Comparison of ENCODE assay signal across 14 cellular contexts in genomic region chr22:39077912-39078311, GRCh38. TPM values are rescaled to one million over a fixed set of nuclear protein-coding genes. Genes with fewer than 3 reads are reported as not detected.
DNase-seq lines count a peak whose midpoint lies in the region; ATAC-seq and TF ChIP-seq lines count a peak whose summit lies in the region.
"Not testable (repeated sequence)": the region's sequence is repeated elsewhere in the genome, so short reads cannot be mapped to it uniquely, and the experiment has no call there.
"Had no signal": no experiment of that assay in that cellular context is flagged by ENCODE, and none has a peak within 500 bp of the region (broad histone marks: within the 10 kb centered on the region; RNA-seq: fewer than 3 reads in every experiment).

No MANE protein-coding gene starts in this region.

- not testable (repeated sequence) for H3K9me3 Mint-ChIP-seq in activated T-cell treated with anti-CD3 and anti-CD28 coated beads, Interleukin-2, amount 50 U/mL, for 4 hours; naive B cell; stimulated activated memory B cell treated with anti-CD40 and anti-IgM and Interleukin-4, amounts not matched to agents 10 μg/mL and 1 μg/mL and 100 μg/mL, for 72 hours

- in situ Hi-C loops in mammary epithelial cell (cut with MboI; ENCODE audit: low sequenced_read_pairs in 2 of 2), result not testable (repeated sequence)

- not testable (repeated sequence) for H2AFZ ChIP-seq in OCI-LY7 (ENCODE audit: low read length); mammary epithelial cell (ENCODE audit: low read depth, low read length)

- not testable (repeated sequence) for H3K27me3 Mint-ChIP-seq in activated T-cell treated with anti-CD3 and anti-CD28 coated beads, Interleukin-2, amount 50 U/mL, for 4 hours (ENCODE audit: low read depth); naive B cell; stimulated activated memory B cell treated with anti-CD40 and anti-IgM and Interleukin-4, amounts not matched to agents 10 μg/mL and 1 μg/mL and 100 μg/mL, for 72 hours

- H3K36me3 ChIP-seq in OCI-LY7 (ENCODE audit: insufficient read depth, low read length), result peaks cover 10% of the 10 kb centered on the region; the same call in 1 of the 2 replicates
- not testable (repeated sequence) for H3K36me3 ChIP-seq in mammary epithelial cell (ENCODE audit: insufficient read depth, low read length)

- peak overlapping the region; percentile 93 to 98 (median 96) for H3K27ac Mint-ChIP-seq in naive B cell
- peak overlapping the region; percentile 98 for H3K27ac Mint-ChIP-seq in stimulated activated memory B cell treated with anti-CD40 and anti-IgM and Interleukin-4, amounts not matched to agents 10 μg/mL and 1 μg/mL and 100 μg/mL, for 72 hours

- not testable (repeated sequence) for H3K27me3 ChIP-seq in mammary epithelial cell (ENCODE audit: insufficient read depth, low read length)

- peak overlapping the region; percentile 91 for H3K4me3 Mint-ChIP-seq in activated T-cell treated with anti-CD3 and anti-CD28 coated beads, Interleukin-2, amount 50 U/mL, for 4 hours
- H3K4me3 Mint-ChIP-seq in naive B cell, result peak overlapping the region; percentile 87 to 96 (median 93)
- H3K4me3 Mint-ChIP-seq in stimulated activated memory B cell treated with anti-CD40 and anti-IgM and Interleukin-4, amounts not matched to agents 10 μg/mL and 1 μg/mL and 100 μg/mL, for 72 hours, result peak overlapping the region; percentile 87

- POLR2A ChIA-PET in OCI-LY7 (lab: Charles Lee), result not testable (repeated sequence)

- 88% methylated on average over 6 of the region's 12 CpGs for WGBS in mammary epithelial cell (ENCODE audit: low coverage, missing lambda C conversion rate)

- ATAC-seq in activated T-cell treated with anti-CD3 and anti-CD28 coated beads, Interleukin-2, amount 50 U/mL, for 4 hours; Right ventricle myocardium superior (ENCODE audit: poor library complexity); naive B cell (ENCODE audit: low read depth in 2 of 2); stimulated activated memory B cell treated with anti-CD40 and anti-IgM and Interleukin-4, amounts not matched to agents 10 μg/mL and 1 μg/mL and 100 μg/mL, for 72 hours: not testable (repeated sequence)

- H3K4me2 ChIP-seq in OCI-LY7 (ENCODE audit: low read length) (peak overlapping the region; percentile 98), mammary epithelial cell (ENCODE audit: insufficient read depth, low read depth, low read length) (peak overlapping the region; percentile 78)

- H3K4me3 ChIP-seq in GM08714 (ENCODE audit: low read length) (peak overlapping the region; percentile 83), OCI-LY7 (ENCODE audit: low read depth, low read length, poor library complexity, severe bottlenecking) (peak overlapping the region; percentile 77), mammary epithelial cell (replicated peaks in 1 of 3; ENCODE audit: insufficient read depth in 1 of 3, low read depth in 2 of 3, low read length in 3 of 3) (peak overlapping the region in 2 of 3 experiments; percentile 70 to 85)

- TF ChIP-seq CTCF in OCI-LY7 (conservative IDR thresholded peaks at IDR 0.05; ENCODE audit: low read length); mammary epithelial cell (conservative IDR thresholded peaks at IDR 0.05 in 1 of 2, IDR thresholded peaks at IDR 0.05 in 1 of 2; ENCODE audit: extremely low read depth in 1 of 2, insufficient read depth in 1 of 2, low read depth in 1 of 2, low read length in 2 of 2): not testable (repeated sequence)

- H3K4me1 ChIP-seq in OCI-LY7 (ENCODE audit: insufficient read depth, low read length, poor library complexity, severe bottlenecking), result peaks cover 79% of the 10 kb centered on the region
- H3K4me1 ChIP-seq in mammary epithelial cell (ENCODE audit: insufficient read depth, low read length), result peaks cover 10% of the 10 kb centered on the region

- peak overlapping the region; percentile 48 for H3K9ac ChIP-seq in mammary epithelial cell (ENCODE audit: insufficient read depth, low read length)

- not testable (repeated sequence) for BruUV-seq in OCI-LY7 (replicated peaks; lab: Mats Ljungman, UMichigan); mammary epithelial cell (replicated peaks; lab: Mats Ljungman, UMichigan)

- H3K36me3 Mint-ChIP-seq in activated T-cell treated with anti-CD3 and anti-CD28 coated beads, Interleukin-2, amount 50 U/mL, for 4 hours (ENCODE audit: insufficient read depth), result not testable (repeated sequence)
- peaks cover 11 to 12% of the 10 kb centered on the region in 2 donors for H3K36me3 Mint-ChIP-seq in naive B cell
- H3K36me3 Mint-ChIP-seq in stimulated activated memory B cell treated with anti-CD40 and anti-IgM and Interleukin-4, amounts not matched to agents 10 μg/mL and 1 μg/mL and 100 μg/mL, for 72 hours, result peaks cover 35% of the 10 kb centered on the region

- DNase-seq in OCI-LY7 (ENCODE audit: low spot score); activated T-cell treated with anti-CD3 and anti-CD28 coated beads, Interleukin-2, amount 50 U/mL, for 4 hours; mammary epithelial cell; naive B cell: not testable (repeated sequence)
- DNase-seq in Right ventricle myocardium superior, result peak; percentile 40

- dilution Hi-C loops in mammary epithelial cell (cut with HindIII; ENCODE audit: low sequenced_read_pairs), result not testable (repeated sequence)

- CTCF ChIA-PET in OCI-LY7 (lab: Charles Lee; ENCODE audit: unreplicated experiment); mammary epithelial cell (lab: Charles Lee; ENCODE audit: low non-redundant PET): not testable (repeated sequence)

- H3K27ac ChIP-seq in OCI-LY7 (ENCODE audit: low read depth, low read length, poor library complexity, severe bottlenecking) (peak overlapping the region; percentile 58), mammary epithelial cell (ENCODE audit: insufficient read depth, low read depth, low read length) (peak overlapping the region; percentile 15)

- H3K79me2 ChIP-seq in OCI-LY7 (ENCODE audit: insufficient read depth, low read depth, low read length) (peaks cover 13% of the 10 kb centered on the region; the same call in 1 of the 2 replicates), mammary epithelial cell (ENCODE audit: insufficient read depth, low read length) (peaks cover 15% of the 10 kb centered on the region)

- H4K20me1 ChIP-seq in OCI-LY7 (ENCODE audit: insufficient read depth, low read length); mammary epithelial cell (ENCODE audit: insufficient read depth, low read length): not testable (repeated sequence)

- not testable (repeated sequence) for H3K9me3 ChIP-seq in OCI-LY7 (ENCODE audit: low read length); mammary epithelial cell (replicated peaks; ENCODE audit: insufficient read depth, low read length)

- intact Hi-C loops in OCI-LY7 (cut with micrococcal nuclease; ENCODE audit: unreplicated experiment); mammary epithelial cell (cut with micrococcal nuclease); Right ventricle myocardium superior (cut with DNase I): not testable (repeated sequence)

- peaks cover 54% of the 10 kb centered on the region for H3K4me1 Mint-ChIP-seq in activated T-cell treated with anti-CD3 and anti-CD28 coated beads, Interleukin-2, amount 50 U/mL, for 4 hours (ENCODE audit: low read depth)
- H3K4me1 Mint-ChIP-seq in naive B cell, result peaks cover 52 to 83% (median 73%) of the 10 kb centered on the region in 3 donors
- peaks cover 84% of the 10 kb centered on the region for H3K4me1 Mint-ChIP-seq in stimulated activated memory B cell treated with anti-CD40 and anti-IgM and Interleukin-4, amounts not matched to agents 10 μg/mL and 1 μg/mL and 100 μg/mL, for 72 hours

- not testable (repeated sequence) for H3K9me2 ChIP-seq in OCI-LY7 (ENCODE audit: insufficient read depth, low read length)

RNA-seq across cellular contexts. Expression of gene APOBEC3G, which starts 0.8 kb away (rescaled TPM):
- 49.8 and 60.2 TPM in 2 replicates for total RNA-seq in OCI-LY7 (2014; rRNA removed; shearing (Covaris generic))
- 34.4 and 36.7 TPM in 2 replicates for total RNA-seq in OCI-LY7 (2022)
- total RNA-seq in activated T-cell treated with anti-CD3 and anti-CD28 coated beads, Interleukin-2, amount 50 U/mL, for 4 hours, result 10 to 100 TPM; 23.4 to 51.5 (median 39.1) TPM
- 10 to 100 TPM; 14.3 to 26.2 TPM for total RNA-seq in mammary epithelial cell
- polyA plus RNA-seq in mammary epithelial cell, result 50.7 TPM
- 197 TPM for polyA minus RNA-seq in mammary epithelial cell
- 2.7 TPM for total RNA-seq in Right ventricle myocardium superior
- 100 to 1,000 TPM in 4 of 6 donors, 10 to 100 TPM in 2; 87.2 to 136 (median 120) TPM for polyA plus RNA-seq in naive B cell (ENCODE audit: low read depth in 6 of 6)

RNA-seq across cellular contexts. Expression of gene APOBEC3H, which starts 19.1 kb away (rescaled TPM):
- 0.15 and 1.2 TPM in 2 replicates for total RNA-seq in OCI-LY7 (2014; rRNA removed; shearing (Covaris generic))
- 0.99 and 1.5 TPM in 2 replicates for total RNA-seq in OCI-LY7 (2022)
- total RNA-seq in activated T-cell treated with anti-CD3 and anti-CD28 coated beads, Interleukin-2, amount 50 U/mL, for 4 hours, result under 1 TPM in 2 of 3 donors, not detected in 1; 0.79 to 0.82 TPM
- total RNA-seq in mammary epithelial cell, result under 1 TPM in 1 of 2 donors, not detected in 1; 0.87 TPM
- polyA plus RNA-seq in mammary epithelial cell, result 0.24 TPM
- not detected for polyA minus RNA-seq in mammary epithelial cell
- not detected for total RNA-seq in Right ventricle myocardium superior
- 1 to 10 TPM in 1 of 6 donors, under 1 TPM in 1, not detected in 4; 0.77 to 1.2 TPM for polyA plus RNA-seq in naive B cell (ENCODE audit: low read depth in 6 of 6)
- total RNA-seq: aorta, chondrocyte, endothelial cell of umbilical vein, glomerular endothelial cell, lung microvascular endothelial cell, RPMI7951, temporal lobe had no signal
- polyA plus RNA-seq: aorta, endothelial cell of umbilical vein had no signal

RNA-seq across cellular contexts. Expression of gene APOBEC3F, which starts 37.2 kb away (rescaled TPM):
- total RNA-seq in OCI-LY7 (2014; rRNA removed; shearing (Covaris generic)), result 3.7 and 3.9 TPM in 2 replicates
- total RNA-seq in OCI-LY7 (2022) (19.2 and 20.7 TPM in 2 replicates), mammary epithelial cell (10 to 100 TPM in 1 of 2 donors, 1 to 10 TPM in 1; 3.5 to 16.4 TPM), Right ventricle myocardium superior (4.1 TPM)
- total RNA-seq in activated T-cell treated with anti-CD3 and anti-CD28 coated beads, Interleukin-2, amount 50 U/mL, for 4 hours, result 10 to 100 TPM in 1 of 3 donors, 1 to 10 TPM in 2; 8.3 to 12.3 (median 8.7) TPM
- polyA plus RNA-seq in mammary epithelial cell (13.4 TPM), naive B cell (ENCODE audit: low read depth in 6 of 6) (10 to 100 TPM; 32.0 to 56.2 (median 36.4) TPM)
- polyA minus RNA-seq in mammary epithelial cell, result 26.3 TPM

RNA-seq across cellular contexts. Expression of gene APOBEC3D, which starts 57.0 kb away (rescaled TPM):
- 11.6 and 13.1 TPM in 2 replicates for total RNA-seq in OCI-LY7 (2014; rRNA removed; shearing (Covaris generic))
- total RNA-seq in OCI-LY7 (2022) (22.9 and 26.3 TPM in 2 replicates), mammary epithelial cell (under 1 TPM; 0.33 to 0.92 TPM), Right ventricle myocardium superior (1.2 TPM)
- total RNA-seq in activated T-cell treated with anti-CD3 and anti-CD28 coated beads, Interleukin-2, amount 50 U/mL, for 4 hours, result 10 to 100 TPM; 14.3 to 19.4 (median 18.3) TPM
- polyA plus RNA-seq in mammary epithelial cell (0.53 TPM), naive B cell (ENCODE audit: low read depth in 6 of 6) (10 to 100 TPM; 10.4 to 33.9 (median 20.4) TPM)
- polyA minus RNA-seq in mammary epithelial cell, result not detected
